Comparison of ENCODE assay signal across 18 cellular contexts in genomic region chr10:5818894-5819293, GRCh38. TPM values are rescaled to one million over a fixed set of nuclear protein-coding genes. Genes with fewer than 3 reads are reported as not detected.
A peak's percentile ranks its signal among the peaks of the same experiment; 100 is the strongest.
DNase-seq lines count a peak whose midpoint lies in the region; ATAC-seq and TF ChIP-seq lines count a peak whose summit lies in the region.
"Had no signal": no experiment of that assay in that cellular context is flagged by ENCODE, and none has a peak within 500 bp of the region (broad histone marks: within the 10 kb centered on the region; RNA-seq: fewer than 3 reads in every experiment).

No MANE protein-coding gene starts in this region.

- H3K4me1 ChIP-seq in DOHH2 (ENCODE audit: control insufficient read depth, low read length), result peaks cover 56% of the 10 kb centered on the region
- H3K4me1 ChIP-seq in stomach, result peaks cover 4 to 14% (median 12%) of the 10 kb centered on the region in 4 donors
- H3K4me1 ChIP-seq: colonic mucosa had no signal

- no peak for TF ChIP-seq POLR2A in stomach (IDR thresholded peaks at IDR 0.05)

- peaks cover 16% of the 10 kb centered on the region for H3K79me2 ChIP-seq in DOHH2 (ENCODE audit: control insufficient read depth, low read length)

- no peak for TF ChIP-seq EP300 in stomach (IDR thresholded peaks at IDR 0.05)

- no peak overlapping the region for H3K4me3 ChIP-seq in DOHH2 (ENCODE audit: low read length)
- H3K4me3 ChIP-seq in stomach, result no peak overlapping the region
- H3K4me3 ChIP-seq: colonic mucosa, vagina had no signal

- peak overlapping the region; percentile 17; the same call in 1 of the 2 replicates for H3K4me2 ChIP-seq in DOHH2 (ENCODE audit: low read length)

- H3F3A ChIP-seq in DOHH2 (ENCODE audit: control insufficient read depth, insufficient read depth), result peaks cover 7% of the 10 kb centered on the region

- WGBS in stomach, 5 donors, result 87 to 91% (median 88%) methylated on average over 6 of the region's 6 CpGs

- H3K9me3 ChIP-seq in DOHH2 (ENCODE audit: control insufficient read depth, insufficient read depth, low read length) (no peaks in the 10 kb centered on the region), stomach (no peaks in the 10 kb centered on the region)
- H3K9me3 ChIP-seq: colonic mucosa, vagina had no signal

- H3K27me3 ChIP-seq in DOHH2 (ENCODE audit: control insufficient read depth, low read length), result no peaks in the 10 kb centered on the region
- H3K27me3 ChIP-seq in stomach, result no peaks in the 10 kb centered on the region
- H3K27me3 ChIP-seq: colonic mucosa, vagina had no signal

- DNase-seq in globus pallidus (ENCODE audit: low spot score) (peak; percentile 21), NCI-H774 (lab: John Stamatoyannopoulos, UW) (no peak), stomach (no peak), NCI-H2107 treated with DMSO at 0.1 percent for 48 hours (lab: John Stamatoyannopoulos, UW; ENCODE audit: unreplicated experiment) (no peak)
- no peak for DNase-seq in stimulated activated CD4-positive, alpha-beta T cell treated with anti-CD3 and anti-CD28 coated beads, Interleukin-4, amount 100 ng/mL, for 4 hours
- DNase-seq: activated CD4-positive, alpha-beta T cell treated with anti-CD3 and anti-CD28 coated beads, Interleukin-2, amount 50 U/mL, for 48 hours; AML-193; colonic mucosa; GDM1; IMR-90; NCI-H2081 treated with DMSO at 0.1 percent for 48 hours; OCI-M1; T-cell had no signal

- no peaks in the 10 kb centered on the region for H4K20me1 ChIP-seq in DOHH2 (ENCODE audit: control insufficient read depth, insufficient read depth, low read depth, low read length)

- H3K27ac ChIP-seq in DOHH2 (ENCODE audit: low read depth, low read length) (peak overlapping the region; percentile 19; the same call in 1 of the 2 replicates), stomach (no peak overlapping the region)
- H3K27ac ChIP-seq: colonic mucosa, vagina had no signal

- TF ChIP-seq CTCF in DOHH2 (IDR thresholded peaks at IDR 0.05; ENCODE audit: low read depth, low read length, poor library complexity, severe bottlenecking), result no peak
- TF ChIP-seq CTCF in stomach (IDR thresholded peaks at IDR 0.05), result no peak

- no peaks in the 10 kb centered on the region for H3K9me2 ChIP-seq in DOHH2 (replicated peaks; ENCODE audit: control insufficient read depth, low read length)

- peak; percentile 41 for ATAC-seq in GM19452 (IDR thresholded peaks at IDR 0.05; ENCODE audit: unreplicated experiment)
- peak; percentile 50 for ATAC-seq in HG03175 (IDR thresholded peaks at IDR 0.05; ENCODE audit: unreplicated experiment)
- ATAC-seq: natural killer cell treated with Interleukin-12 subunit alpha and Interleukin-12 subunit beta and Interleukin-15 and Interleukin-18, amount 100 ng/mL, for 72 hours; T-cell had no signal

- intact Hi-C loops in stomach (cut with DNase I; ENCODE audit: low total_unique reads), result loop anchor here (10.0 kb wide), 1 partner anchor 56 kb away; no protein-coding TSS in a partner anchor

- peaks cover 14% of the 10 kb centered on the region for H3K36me3 ChIP-seq in DOHH2 (ENCODE audit: control insufficient read depth, low read length)
- H3K36me3 ChIP-seq in stomach, result no peaks in the 10 kb centered on the region
- H3K36me3 ChIP-seq: colonic mucosa, vagina had no signal

RNA-seq across cellular contexts. Expression of gene GDI2, which starts 5.7 kb away (rescaled TPM):
- 100 to 1,000 TPM in 4 of 5 donors, 10 to 100 TPM in 1; 63.4 to 600 (median 187) TPM for total RNA-seq in stomach
- polyA plus RNA-seq in stomach, result 100 to 1,000 TPM; 104 to 180 (median 108) TPM
